ENCODE assay signal across 11 cellular contexts in genomic region chr10:15858895-15859294, GRCh38. TPM values are rescaled to one million over a fixed set of nuclear protein-coding genes. Genes with fewer than 3 reads are reported as not detected.
A peak's percentile ranks its signal among the peaks of the same experiment; 100 is the strongest.
DNase-seq lines count a peak whose midpoint lies in the region; ATAC-seq and TF ChIP-seq lines count a peak whose summit lies in the region.
"Had no signal": no experiment of that assay in that cellular context is flagged by ENCODE, and none has a peak within 500 bp of the region (broad histone marks: within the 10 kb centered on the region; RNA-seq: fewer than 3 reads in every experiment).

No MANE protein-coding gene starts in this region.

- H3K9me3 ChIP-seq in cardiac muscle cell (ENCODE audit: low read depth) (no peaks in the 10 kb centered on the region), liver (ENCODE audit: control insufficient read depth in 4 of 4, low read length in 3 of 4) (peaks cover 0 to 2% (median 0%) of the 10 kb centered on the region in 4 donors), upper lobe of left lung (no peaks in the 10 kb centered on the region)

- H3K27me3 ChIP-seq in cardiac muscle cell (peaks cover 23% of the 10 kb centered on the region), liver (ENCODE audit: control insufficient read depth in 4 of 4, insufficient read depth in 4 of 4, low read length in 3 of 4) (no peaks in the 10 kb centered on the region), upper lobe of left lung (no peaks in the 10 kb centered on the region)

- H3K9ac ChIP-seq in liver (ENCODE audit: low read depth in 1 of 2, low read length in 2 of 2): no peak overlapping the region

- TF ChIP-seq POLR2A in upper lobe of left lung (IDR thresholded peaks at IDR 0.05): no peak

- no peak for TF ChIP-seq EP300 in upper lobe of left lung (IDR thresholded peaks at IDR 0.05)

- 42% methylated on average over 8 of the region's 8 CpGs for WGBS in liver
- 67 to 79% methylated on average over 8 of the region's 8 CpGs for WGBS in upper lobe of left lung, 2 donors

- no peak overlapping the region for H3K27ac Mint-ChIP-seq in activated naive CD8-positive, alpha-beta T cell

- H3K36me3 Mint-ChIP-seq in activated naive CD8-positive, alpha-beta T cell: peaks cover 12% of the 10 kb centered on the region

- peak overlapping the region; percentile 65 for H3K4me3 ChIP-seq in cardiac muscle cell
- H3K4me3 ChIP-seq in liver (ENCODE audit: low read depth in 1 of 3, low read length in 3 of 3): peak overlapping the region; percentile 35 to 87 (median 74)
- peak overlapping the region in 3 of 4 donors; percentile 83 to 92 (median 86) for H3K4me3 ChIP-seq in upper lobe of left lung

- DNase-seq in cardiac muscle cell (ENCODE audit: low read depth in 1 of 2, low spot score in 1 of 2) (no peak), left cardiac atrium (no peak), upper lobe of left lung (no peak), NCI-H446 treated with DMSO at 0.1 percent for 48 hours (lab: John Stamatoyannopoulos, UW) (no peak), NCI-H446 (lab: John Stamatoyannopoulos, UW) (no peak)
- DNase-seq: EL; NCI-H1105 treated with DMSO at 0.1 percent for 48 hours; stimulated activated CD4-positive, alpha-beta T cell treated with anti-CD3 and anti-CD28 coated beads, Interleukin-4, amount 100 ng/mL, for 4 hours had no signal

- H3K4me3 Mint-ChIP-seq in activated naive CD8-positive, alpha-beta T cell: peak overlapping the region; percentile 99

- H3K4me1 Mint-ChIP-seq in activated naive CD8-positive, alpha-beta T cell (ENCODE audit: low read depth): peaks cover 59% of the 10 kb centered on the region

- H3K27ac ChIP-seq in cardiac muscle cell (no peak overlapping the region), liver (ENCODE audit: low read depth in 1 of 2, low read length in 2 of 2) (no peak overlapping the region), upper lobe of left lung (no peak overlapping the region)

- H3K27me3 Mint-ChIP-seq in activated naive CD8-positive, alpha-beta T cell: peaks cover 3% of the 10 kb centered on the region

- intact Hi-C loops in left cardiac atrium (cut with DNase I): no loop called here

- TF ChIP-seq CTCF in cardiac muscle cell (IDR thresholded peaks at IDR 0.05; ENCODE audit: low read depth, low read length) (no peak), liver (IDR thresholded peaks at IDR 0.05; ENCODE audit: low read depth, low read length, missing input control) (no peak), upper lobe of left lung (IDR thresholded peaks at IDR 0.05) (no peak)

- ATAC-seq in left cardiac atrium (no peak), upper lobe of left lung (ENCODE audit: low FRiP score in 2 of 2) (no peak), HG03469 (IDR thresholded peaks at IDR 0.05; ENCODE audit: unreplicated experiment) (no peak)

- H3K4me1 ChIP-seq in cardiac muscle cell (ENCODE audit: low read depth) (peaks cover 7% of the 10 kb centered on the region), liver (ENCODE audit: control insufficient read depth in 4 of 4, insufficient read depth in 4 of 4, low read length in 3 of 4) (peaks cover 0 to 25% (median 20%) of the 10 kb centered on the region in 4 donors), upper lobe of left lung (peaks cover 25 to 44% (median 27%) of the 10 kb centered on the region in 4 donors)

- H3K36me3 ChIP-seq in cardiac muscle cell: no peaks in the 10 kb centered on the region
- H3K36me3 ChIP-seq in liver (ENCODE audit: control insufficient read depth in 4 of 4, insufficient read depth in 3 of 4, low read depth in 1 of 4, low read length in 3 of 4): no peaks in the 10 kb centered on the region
- no peaks in the 10 kb centered on the region for H3K36me3 ChIP-seq in upper lobe of left lung

- no peak for TF ChIP-seq RAD21 in liver (IDR thresholded peaks at IDR 0.05)

- no peaks in the 10 kb centered on the region for H3K9me3 Mint-ChIP-seq in activated naive CD8-positive, alpha-beta T cell (ENCODE audit: low read depth)

TF ChIP-seq in liver, 16 proteins besides CTCF, POLR2A, EP300 and RAD21:
- TF ChIP-seq MAX (IDR thresholded peaks at IDR 0.05): peak; percentile 26
- TF ChIP-seq YY1 (IDR thresholded peaks at IDR 0.05): no peak
- no peak for TF ChIP-seq ZBTB33 (IDR thresholded peaks at IDR 0.05)
- TF ChIP-seq HNF4A (conservative IDR thresholded peaks at IDR 0.05): no peak
- TF ChIP-seq SP1 (IDR thresholded peaks at IDR 0.05): no peak
- TF ChIP-seq EGR1 (IDR thresholded peaks at IDR 0.05; ENCODE audit: low read depth in 2 of 2): no peak

RNA-seq across cellular contexts. Expression of gene MINDY3, which starts 1.4 kb away (rescaled TPM):
- 12.4 and 14.5 TPM in 2 replicates for total RNA-seq in cardiac muscle cell
- polyA plus RNA-seq in cardiac muscle cell: 20.4 and 20.6 TPM in 2 replicates
- 10 to 100 TPM; 19.9 to 29.7 TPM for total RNA-seq in left cardiac atrium
- 10 to 100 TPM; 11.7 to 16.1 TPM for total RNA-seq in liver
- polyA plus RNA-seq in liver: 10 to 100 TPM in 1 of 2 donors, 1 to 10 TPM in 1; 6.5 to 12.9 TPM
- total RNA-seq in upper lobe of left lung: 10 to 100 TPM; 10.8 to 39.8 (median 26.5) TPM
